Comparison of ENCODE assay signal across 15 cellular contexts in genomic region chr12:92528097-92528496, GRCh38.
DNase-seq lines count a peak whose midpoint lies in the region; ATAC-seq and TF ChIP-seq lines count a peak whose summit lies in the region.
"Had no signal": no experiment of that assay in that cellular context is flagged by ENCODE, and none has a peak within 500 bp of the region (broad histone marks: within the 10 kb centered on the region; RNA-seq: fewer than 3 reads in every experiment).

No MANE protein-coding gene starts in this region.

- H4K5ac ChIP-seq in H9 (ENCODE audit: insufficient read length, low read depth, low read length) = no peak overlapping the region

- no peak overlapping the region for H3K9ac ChIP-seq in H9 (ENCODE audit: extremely low read depth, insufficient read length, low read length)
- H3K9ac ChIP-seq: BLaER1 treated with 17β-estradiol and CSF1 and Interleukin-3, amounts not matched to agents 10 nM and 100 nM; GM23248 had no signal

- no peak overlapping the region for H3T11ph ChIP-seq in H9 (ENCODE audit: low read length)

- H3K4me1 ChIP-seq in H9 (ENCODE audit: insufficient read depth, low read length) = no peaks in the 10 kb centered on the region

- peaks cover 23% of the 10 kb centered on the region for H3K4me1 Mint-ChIP-seq in activated CD4-positive, alpha-beta T cell treated with anti-CD3 and anti-CD28 coated beads for 36 hours
- H3K4me1 Mint-ChIP-seq in H9 (no peaks in the 10 kb centered on the region), glutamatergic neuron (ENCODE audit: low read depth, unreplicated experiment) (peaks cover 10% of the 10 kb centered on the region)

- POLR2A ChIA-PET in activated CD4-positive, alpha-beta T cell treated with anti-CD3 and anti-CD28 coated beads for 36 hours (lab: Charles Lee) = no interaction called here

- H3K9me3 Mint-ChIP-seq in activated CD4-positive, alpha-beta T cell treated with anti-CD3 and anti-CD28 coated beads for 36 hours (ENCODE audit: low read depth) = peaks cover 6% of the 10 kb centered on the region
- H3K9me3 Mint-ChIP-seq in H9 = no peaks in the 10 kb centered on the region
- H3K9me3 Mint-ChIP-seq in glutamatergic neuron (ENCODE audit: unreplicated experiment) = no peaks in the 10 kb centered on the region

- H3K27me3 Mint-ChIP-seq in activated CD4-positive, alpha-beta T cell treated with anti-CD3 and anti-CD28 coated beads for 36 hours = no peaks in the 10 kb centered on the region
- no peaks in the 10 kb centered on the region for H3K27me3 Mint-ChIP-seq in H9 (ENCODE audit: low read depth)
- H3K27me3 Mint-ChIP-seq in glutamatergic neuron (ENCODE audit: unreplicated experiment) = no peaks in the 10 kb centered on the region
- H3K27me3 Mint-ChIP-seq: CD4-positive, CD25-positive, alpha-beta regulatory T cell had no signal

- intact Hi-C loops in activated CD4-positive, alpha-beta T cell treated with anti-CD3 and anti-CD28 coated beads for 36 hours (cut with DNase I, micrococcal nuclease) = no loop called here

- CTCF ChIA-PET in activated CD4-positive, alpha-beta T cell treated with anti-CD3 and anti-CD28 coated beads for 36 hours (lab: Charles Lee) = no interaction called here

- no peak overlapping the region for H2BK20ac ChIP-seq in H9 (ENCODE audit: low read depth, low read length, poor library complexity, severe bottlenecking)

- H3K27me3 ChIP-seq in H9 (ENCODE audit: insufficient read depth, low read length) = no peaks in the 10 kb centered on the region
- H3K27me3 ChIP-seq: BLaER1 treated with 17β-estradiol and CSF1 and Interleukin-3, amounts not matched to agents 10 nM and 100 nM had no signal

- H3K27ac Mint-ChIP-seq in activated CD4-positive, alpha-beta T cell treated with anti-CD3 and anti-CD28 coated beads for 36 hours = no peak overlapping the region
- H3K27ac Mint-ChIP-seq in H9 = no peak overlapping the region
- no peak overlapping the region for H3K27ac Mint-ChIP-seq in glutamatergic neuron (ENCODE audit: unreplicated experiment)
- H3K27ac Mint-ChIP-seq: CD4-positive, CD25-positive, alpha-beta regulatory T cell had no signal

- no CpG with 5 or more reads among the region's 2 CpGs for WGBS in H9 (ENCODE audit: extremely low coverage, insufficient read length, low lambda C conversion rate)

- H2AK5ac ChIP-seq in H9 (ENCODE audit: insufficient read length, low read length) = no peak overlapping the region

- peak; percentile 16 for ATAC-seq in activated CD4-positive, alpha-beta T cell treated with anti-CD3 and anti-CD28 coated beads for 36 hours
- no peak for ATAC-seq in GM18511 (IDR thresholded peaks at IDR 0.05; ENCODE audit: unreplicated experiment)

- H4K8ac ChIP-seq in H9 (replicated peaks; ENCODE audit: insufficient read length, low read depth, low read length) = no peak overlapping the region

- H3K23me2 ChIP-seq in H9 (ENCODE audit: insufficient read length, low read depth, low read length, poor library complexity, severe bottlenecking) = no peaks in the 10 kb centered on the region

- H2BK15ac ChIP-seq in H9 (ENCODE audit: low read depth, low read length) = no peak overlapping the region

- H3K14ac ChIP-seq in H9 (ENCODE audit: insufficient read depth, low read length) = no peak overlapping the region

- no peak overlapping the region for H2BK5ac ChIP-seq in H9 (ENCODE audit: insufficient read length, low read length)

- no peak overlapping the region for H2AFZ ChIP-seq in H9 (ENCODE audit: low read length)
- H2AFZ ChIP-seq: GM23248 had no signal

- TF ChIP-seq CTCF in H9 (conservative IDR thresholded peaks at IDR 0.05) (peak; percentile 23; the same call in 1 of the 3 replicates), cardiac fibroblast (IDR thresholded peaks at IDR 0.05; ENCODE audit: low read depth, low read length) (peak; percentile 14), glutamatergic neuron (IDR thresholded peaks at IDR 0.05; ENCODE audit: partially characterized antibody, unreplicated experiment) (peak; percentile 28)

- H3K4ac ChIP-seq in H9 (ENCODE audit: low read depth, low read length) = no peak overlapping the region

- H3K36me3 Mint-ChIP-seq in activated CD4-positive, alpha-beta T cell treated with anti-CD3 and anti-CD28 coated beads for 36 hours (ENCODE audit: low read depth) = peaks cover 9% of the 10 kb centered on the region
- H3K36me3 Mint-ChIP-seq in H9 (ENCODE audit: insufficient read depth in 1 of 3, low read depth in 3 of 3) = no peaks in the 10 kb centered on the region
- no peaks in the 10 kb centered on the region for H3K36me3 Mint-ChIP-seq in glutamatergic neuron (ENCODE audit: unreplicated experiment)

- H3K9me3 ChIP-seq in H9 (ENCODE audit: control insufficient read depth, low read depth, low read length) = no peaks in the 10 kb centered on the region

- H3K4me2 ChIP-seq in H9 (ENCODE audit: insufficient read depth, insufficient read length, low read length) = no peak overlapping the region
- H3K4me2 ChIP-seq: BLaER1 treated with 17β-estradiol and CSF1 and Interleukin-3, amounts not matched to agents 10 nM and 100 nM had no signal

- H3K79me2 ChIP-seq in H9 (ENCODE audit: insufficient read depth, low read length) = no peaks in the 10 kb centered on the region

- H4K20me1 ChIP-seq in H9 (ENCODE audit: control insufficient read depth, insufficient read depth, insufficient read length) = no peaks in the 10 kb centered on the region
- H4K20me1 ChIP-seq: BLaER1 treated with 17β-estradiol and CSF1 and Interleukin-3, amounts not matched to agents 10 nM and 100 nM had no signal

- no peak overlapping the region for H3K56ac ChIP-seq in H9 (ENCODE audit: insufficient read length, low read depth, low read length)

- H2BK12ac ChIP-seq in H9 (ENCODE audit: insufficient read length, low read depth, low read length) = no peak overlapping the region

- no peak for DNase-seq in activated CD4-positive, alpha-beta T cell treated with anti-CD3 and anti-CD28 coated beads for 36 hours
- DNase-seq in activated CD4-positive, alpha-beta T cell treated with anti-CD3 and anti-CD28 coated beads, Interleukin-2, amount 50 U/mL, for 4 hours = no peak
- DNase-seq in H9 = no peak
- no peak for DNase-seq in cardiac fibroblast (ENCODE audit: low read depth in 2 of 2)
- DNase-seq in glutamatergic neuron = no peak
- DNase-seq in ACHN = no peak
- DNase-seq in DMS 273 (lab: John Stamatoyannopoulos, UW; ENCODE audit: unreplicated experiment) = no peak
- DNase-seq: 8988T; CD4-positive, CD25-positive, alpha-beta regulatory T cell; DMS 273 treated with DMSO at 0.1 percent for 48 hours; DMS79 treated with DMSO at 0.1 percent for 48 hours; EL; GM23248 had no signal

- no peak overlapping the region for H3K23ac ChIP-seq in H9 (ENCODE audit: insufficient read length, low read depth, low read length)

- H3K4me3 Mint-ChIP-seq in activated CD4-positive, alpha-beta T cell treated with anti-CD3 and anti-CD28 coated beads for 36 hours = no peak overlapping the region
- H3K4me3 Mint-ChIP-seq in H9 (no peak overlapping the region), glutamatergic neuron (ENCODE audit: unreplicated experiment) (no peak overlapping the region)
- H3K4me3 Mint-ChIP-seq: CD4-positive, CD25-positive, alpha-beta regulatory T cell had no signal

- in situ Hi-C loops in ACHN (cut with HindIII; ENCODE audit: low pct_ligation_motif_present, low pct_unique_long_range_greater_than_20kb, low sequenced_read_pairs) = no loop called here

- H2BK120ac ChIP-seq in H9 (ENCODE audit: low read depth, low read length, poor library complexity, severe bottlenecking) = no peak overlapping the region

- H4K91ac ChIP-seq in H9 (ENCODE audit: insufficient read length, low read depth, low read length) = no peak overlapping the region

- H3K18ac ChIP-seq in H9 (ENCODE audit: insufficient read length, low read depth, low read length) = no peak overlapping the region

- H3K4me3 ChIP-seq in cardiac fibroblast (replicated peaks in 1 of 2; ENCODE audit: low read depth in 2 of 2, low read length in 2 of 2) = no peak overlapping the region
- H3K4me3 ChIP-seq: BLaER1 treated with 17β-estradiol and CSF1 and Interleukin-3, amounts not matched to agents 10 nM and 100 nM; GM23248 had no signal

- no peak overlapping the region for H3K27ac ChIP-seq in H9 (ENCODE audit: insufficient read length, low read depth, low read length)
- H3K27ac ChIP-seq: BLaER1 treated with 17β-estradiol and CSF1 and Interleukin-3, amounts not matched to agents 10 nM and 100 nM; GM23248 had no signal

- H3K79me1 ChIP-seq in H9 (ENCODE audit: insufficient read depth, low read depth, low read length, poor library complexity, severe bottlenecking) = no peaks in the 10 kb centered on the region
